In genomic region chr21:15738779-15739178, GRCh38 we compare ENCODE assay signal across 8 cellular contexts. TPM values are rescaled to one million over a fixed set of nuclear protein-coding genes. Genes with fewer than 3 reads are reported as not detected.
DNase-seq lines count a peak whose midpoint lies in the region; ATAC-seq, FAIRE-seq and TF ChIP-seq lines count a peak whose summit lies in the region.
"Not testable (repeated sequence)": the region's sequence is repeated elsewhere in the genome, so short reads cannot be mapped to it uniquely, and the experiment has no call there.

No MANE protein-coding gene starts in this region.

- H3K36me3 ChIP-seq in GM23338 (ENCODE audit: insufficient read depth); hepatocyte (replicated peaks; ENCODE audit: insufficient read depth, low read depth); psoas muscle (ENCODE audit: insufficient read depth in 1 of 2, low read depth in 1 of 2): not testable (repeated sequence)
- H3K36me3 ChIP-seq in naive thymus-derived CD4-positive, alpha-beta T cell (ENCODE audit: control insufficient read depth in 2 of 3, insufficient read depth in 3 of 3, low read length in 3 of 3): peaks cover 0 to 11% (median 0%) of the 10 kb centered on the region in 3 experiments

- H3K4me2 ChIP-seq in A549: peak overlapping the region; percentile 78
- peak overlapping the region; percentile 42 for H3K4me2 ChIP-seq in GM23338
- peak overlapping the region; percentile 63 for H3K4me2 ChIP-seq in hepatocyte

- not testable (repeated sequence) for H3K27me3 Mint-ChIP-seq in GM23338 (ENCODE audit: insufficient read depth, low read depth, poor library complexity); WTC11 (ENCODE audit: low read depth); central memory CD8-positive, alpha-beta T cell; naive thymus-derived CD4-positive, alpha-beta T cell

- not testable (repeated sequence) for TF ChIP-seq RAD21 in A549 (conservative IDR thresholded peaks at IDR 0.05 in 1 of 2, IDR thresholded peaks at IDR 0.05 in 1 of 2)

- peaks cover 10% of the 10 kb centered on the region; the same call in 2 of the 3 replicates for H3K9me3 Mint-ChIP-seq in GM23338
- peaks cover 10% of the 10 kb centered on the region for H3K9me3 Mint-ChIP-seq in WTC11
- not testable (repeated sequence) for H3K9me3 Mint-ChIP-seq in central memory CD8-positive, alpha-beta T cell; naive thymus-derived CD4-positive, alpha-beta T cell

- TF ChIP-seq EP300 in A549 (IDR thresholded peaks at IDR 0.05): not testable (repeated sequence)

- not testable (repeated sequence) for ATAC-seq in A549; WTC11; central memory CD8-positive, alpha-beta T cell (replicated peaks; ENCODE audit: extremely low read depth, poor library complexity, severe bottlenecking); naive thymus-derived CD4-positive, alpha-beta T cell; psoas muscle
- peak; percentile 22 for ATAC-seq in GM23338

- TF ChIP-seq CTCF in A549 (IDR thresholded peaks at IDR 0.05); GM23338 (conservative IDR thresholded peaks at IDR 0.05; ENCODE audit: low read depth in 2 of 2); WTC11 (IDR thresholded peaks at IDR 0.05); hepatocyte (IDR thresholded peaks at IDR 0.05; ENCODE audit: poor library complexity); psoas muscle (IDR thresholded peaks at IDR 0.05): not testable (repeated sequence)

- H3K79me2 ChIP-seq in GM23338 (replicated peaks; ENCODE audit: insufficient read depth) (peaks cover 100% of the 10 kb centered on the region), hepatocyte (peaks cover 100% of the 10 kb centered on the region)

- H3K4me1 ChIP-seq in A549 (peaks cover 84% of the 10 kb centered on the region), GM23338 (ENCODE audit: insufficient read depth) (peaks cover 75% of the 10 kb centered on the region), hepatocyte (ENCODE audit: insufficient read depth) (peaks cover 30% of the 10 kb centered on the region), psoas muscle (peaks cover 80% of the 10 kb centered on the region)
- peaks cover 39 to 46% of the 10 kb centered on the region in 2 donors for H3K4me1 ChIP-seq in naive thymus-derived CD4-positive, alpha-beta T cell (ENCODE audit: control insufficient read depth in 2 of 2, insufficient read depth in 2 of 2, low read length in 2 of 2)

- peaks cover 83% of the 10 kb centered on the region for H3K4me1 Mint-ChIP-seq in GM23338
- H3K4me1 Mint-ChIP-seq in WTC11: peaks cover 86% of the 10 kb centered on the region
- peaks cover 98% of the 10 kb centered on the region for H3K4me1 Mint-ChIP-seq in central memory CD8-positive, alpha-beta T cell
- H3K4me1 Mint-ChIP-seq in naive thymus-derived CD4-positive, alpha-beta T cell: peaks cover 70 to 100% (median 97%) of the 10 kb centered on the region in 7 donors

- TF ChIP-seq POLR2A in A549 (IDR thresholded peaks at IDR 0.05; ENCODE audit: low read length): not testable (repeated sequence)

- H3K27me3 ChIP-seq in GM23338 (ENCODE audit: insufficient read depth); hepatocyte; naive thymus-derived CD4-positive, alpha-beta T cell (ENCODE audit: control insufficient read depth in 2 of 2, insufficient read depth in 2 of 2, low read length in 2 of 2); psoas muscle (ENCODE audit: insufficient read depth in 3 of 3, low read length in 2 of 3): not testable (repeated sequence)

- H3K9me2 ChIP-seq in GM23338 (ENCODE audit: insufficient read depth); hepatocyte (replicated peaks; ENCODE audit: insufficient read depth): not testable (repeated sequence)

- H3K36me3 Mint-ChIP-seq in GM23338 (ENCODE audit: low read depth) (peaks cover 28% of the 10 kb centered on the region), WTC11 (peaks cover 10% of the 10 kb centered on the region)
- peaks cover 11% of the 10 kb centered on the region for H3K36me3 Mint-ChIP-seq in central memory CD8-positive, alpha-beta T cell (ENCODE audit: insufficient read depth)
- H3K36me3 Mint-ChIP-seq in naive thymus-derived CD4-positive, alpha-beta T cell: peaks cover 0 to 29% (median 22%) of the 10 kb centered on the region in 5 donors

- H3K27ac ChIP-seq in A549 (peak overlapping the region; percentile 6 to 70; a peak in 4 of 6 replicates), GM23338 (ENCODE audit: low read depth) (0 out of 2 replicates have a peak overlapping the region, but pooled peaks have one; percentile 4)
- not testable (repeated sequence) for H3K27ac ChIP-seq in hepatocyte; naive thymus-derived CD4-positive, alpha-beta T cell (ENCODE audit: low read depth, low read length); psoas muscle

- not testable (repeated sequence) for H2AFZ ChIP-seq in GM23338, hepatocyte

- POLR2A ChIA-PET in A549 (lab: Yijun Ruan, JAX); WTC11 (lab: Charles Lee); naive thymus-derived CD4-positive, alpha-beta T cell (lab: Charles Lee): not testable (repeated sequence)

- peaks cover 23% of the 10 kb centered on the region; the same call in 1 of the 2 replicates for H4K20me1 ChIP-seq in GM23338 (replicated peaks; ENCODE audit: insufficient read depth)
- H4K20me1 ChIP-seq in hepatocyte (ENCODE audit: insufficient read depth, poor library complexity, severe bottlenecking): peaks cover 70% of the 10 kb centered on the region

- H3K4me3 Mint-ChIP-seq in GM23338 (peak overlapping the region; percentile 62), WTC11 (peak overlapping the region; percentile 46)
- peak overlapping the region; percentile 34 for H3K4me3 Mint-ChIP-seq in central memory CD8-positive, alpha-beta T cell
- H3K4me3 Mint-ChIP-seq in naive thymus-derived CD4-positive, alpha-beta T cell: peak overlapping the region in 9 of 10 donors; percentile 17 to 98 (median 44)

- WGBS in A549 (ENCODE audit: missing lambda C conversion rate): 56% methylated on average over 10 of the region's 10 CpGs
- 46% methylated on average over 10 of the region's 10 CpGs for WGBS in hepatocyte (ENCODE audit: low lambda C conversion rate, missing lambda C conversion rate)
- WGBS in psoas muscle, 3 donors: 57 to 72% (median 61%) methylated on average over 10 of the region's 10 CpGs

- CTCF ChIA-PET in A549 (lab: Yijun Ruan, JAX); WTC11 (lab: Charles Lee); naive thymus-derived CD4-positive, alpha-beta T cell (lab: Charles Lee): not testable (repeated sequence)

- DNase-seq in A549 (ENCODE audit: low read depth in 1 of 2, low spot score in 1 of 2); WTC11 (ENCODE audit: low spot score); central memory CD8-positive, alpha-beta T cell (ENCODE audit: low spot score in 2 of 2); hepatocyte (ENCODE audit: low spot score); naive thymus-derived CD4-positive, alpha-beta T cell; psoas muscle: not testable (repeated sequence)
- DNase-seq in GM23338 (ENCODE audit: low spot score) (peak; percentile 56), OCI-M1 (lab: John Stamatoyannopoulos, UW) (peak; percentile 56)

- not testable (repeated sequence) for H3K4me3 ChIP-seq in A549; hepatocyte; naive thymus-derived CD4-positive, alpha-beta T cell (ENCODE audit: low read length)
- H3K4me3 ChIP-seq in GM23338 (peak overlapping the region; percentile 35), psoas muscle (peak overlapping the region; percentile 20)

- H3K27ac Mint-ChIP-seq in GM23338: peak overlapping the region; percentile 21
- H3K27ac Mint-ChIP-seq in WTC11: peak overlapping the region; percentile 78
- H3K27ac Mint-ChIP-seq in central memory CD8-positive, alpha-beta T cell (ENCODE audit: low read depth): peak overlapping the region; percentile 82
- H3K27ac Mint-ChIP-seq in naive thymus-derived CD4-positive, alpha-beta T cell: peak overlapping the region in 5 of 9 donors; percentile 1 to 83 (median 42)

- H3K9me3 ChIP-seq in A549; hepatocyte (ENCODE audit: low read depth); naive thymus-derived CD4-positive, alpha-beta T cell (ENCODE audit: control insufficient read depth in 2 of 3, low read length in 3 of 3); psoas muscle: not testable (repeated sequence)

- H3F3A ChIP-seq in GM23338 (replicated peaks; ENCODE audit: low read depth): not testable (repeated sequence)

- not testable (repeated sequence) for FAIRE-seq in A549 (lab: Jason Lieb, UNC)

- intact Hi-C loops in naive thymus-derived CD4-positive, alpha-beta T cell (cut with micrococcal nuclease): not testable (repeated sequence)
- intact Hi-C loops in psoas muscle (cut with DNase I): loop anchor here in 1 of 2 donors (5.0 kb wide), 1 partner anchor 34 kb away; no protein-coding TSS in a partner anchor

TF ChIP-seq in WTC11, 78 proteins besides CTCF, POLR2A, EP300 and RAD21:
- TF ChIP-seq ZNF423 (CRISPR knock-in tag; IDR thresholded peaks at IDR 0.05): peak; percentile 15; the same call in 1 of the 2 replicates

RNA-seq across cellular contexts. Expression of gene USP25, which starts 9.0 kb away (rescaled TPM):
- 32.2 and 33.5 TPM in 2 replicates for polyA plus RNA-seq in A549 (2011; rRNA removed)
- polyA plus RNA-seq in A549 (2012; cell fraction: cytosol; rRNA removed): 3.9 and 4.7 TPM in 2 replicates
- polyA plus RNA-seq in A549 (2012; cell fraction: nucleus; rRNA removed): 1.9 and 3.2 TPM in 2 replicates
- polyA plus RNA-seq in A549 (2017; fragmentation: RNase III; extraction: RNeasy Plus Mini Kit Qiagen cat#74134 plus additional on column Dnase treatment): 14.5 to 18.1 TPM (median 15.3 TPM) in 3 replicates
- polyA minus RNA-seq in A549 (2011; rRNA and poly(A)+ RNA removed): 34.9 and 40.2 TPM in 2 replicates
- 49.2 and 69.3 TPM in 2 replicates for total RNA-seq in GM23338 (2014; rRNA removed; shearing (Covaris generic))
- 11.8 and 14.2 TPM in 2 replicates for polyA plus RNA-seq in GM23338 (2016; fragmentation: Nextera tagmentation; extraction: Ambion mirVana)
- 36.7 to 42.0 TPM (median 37.7 TPM) in 3 replicates for total RNA-seq in WTC11 (2021)
- 49.8 and 59.5 TPM in 2 replicates for total RNA-seq in hepatocyte
- polyA plus RNA-seq in hepatocyte: 18.7 and 22.2 TPM in 2 replicates
- total RNA-seq in naive thymus-derived CD4-positive, alpha-beta T cell: 10 to 100 TPM; 51.0 to 67.4 (median 56.5) TPM
- 10 to 100 TPM in 1 of 2 donors, 1 to 10 TPM in 1; 9.6 to 21.0 TPM for polyA plus RNA-seq in naive thymus-derived CD4-positive, alpha-beta T cell
- total RNA-seq in psoas muscle: 100 to 1,000 TPM; 104 to 149 (median 116) TPM
- polyA plus RNA-seq in psoas muscle: 10 to 100 TPM; 20.0 to 59.3 (median 53.8) TPM

Comparison
In these comparisons a context has a peak if more than half of its experiments do, and no peak if none do; other contexts are left out.
1. H3K27ac Mint-ChIP-seq: peak in every context shown above with its lines; median percentile 82 in central memory CD8-positive, alpha-beta T cell; 78 in WTC11; 42 in naive thymus-derived CD4-positive, alpha-beta T cell; 21 in GM23338.